Comparison of ENCODE assay signal across 9 cellular contexts in the genomic region with DNA sequence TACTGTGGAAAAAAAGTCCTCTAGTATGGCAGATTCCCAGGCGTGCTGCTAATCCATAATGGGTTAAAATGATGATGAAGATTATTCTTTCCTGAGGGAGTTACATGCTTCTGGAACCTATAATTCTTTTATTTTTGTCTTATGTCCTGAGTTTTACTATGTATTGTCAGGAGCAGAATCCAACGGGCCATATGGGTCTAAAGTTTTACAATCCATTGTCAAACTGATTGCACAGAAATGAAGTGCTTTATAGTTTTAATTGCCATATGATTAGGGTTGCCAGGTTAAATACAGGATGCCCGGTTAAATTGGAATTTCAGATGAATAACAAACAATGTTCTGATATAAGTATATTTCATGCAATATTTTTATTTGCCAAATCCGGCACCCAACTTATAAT.
"Had no signal": no experiment of that assay in that cellular context is flagged by ENCODE, and none has a peak within 500 bp of the region (broad histone marks: within the 10 kb centered on the region; RNA-seq: fewer than 3 reads in every experiment).

No MANE protein-coding gene starts in this region.

- ATAC-seq: GM23338, HCT116 had no signal

- H3K9ac ChIP-seq: GM23248 had no signal

- H3K27ac ChIP-seq: GM23248 had no signal

- H3K9me3 Mint-ChIP-seq: GM23338, H9, HFFc6 had no signal

- H3K27ac Mint-ChIP-seq: GM23338, H9, HFFc6 had no signal

- H3K4me3 ChIP-seq: GM23248, GM23338, HAP-1 had no signal

- DNase-seq: GM23248, GOT3, H7, H9, HCEC 1CT, HFFc6 had no signal

- H3K4me3 Mint-ChIP-seq: GM23338, H9, HFFc6 had no signal

- H3K36me3 ChIP-seq: HAP-1 had no signal

- H3K9me3 ChIP-seq: HAP-1 had no signal
